25 cellular contexts compared by ENCODE assay signal in the genomic region with DNA sequence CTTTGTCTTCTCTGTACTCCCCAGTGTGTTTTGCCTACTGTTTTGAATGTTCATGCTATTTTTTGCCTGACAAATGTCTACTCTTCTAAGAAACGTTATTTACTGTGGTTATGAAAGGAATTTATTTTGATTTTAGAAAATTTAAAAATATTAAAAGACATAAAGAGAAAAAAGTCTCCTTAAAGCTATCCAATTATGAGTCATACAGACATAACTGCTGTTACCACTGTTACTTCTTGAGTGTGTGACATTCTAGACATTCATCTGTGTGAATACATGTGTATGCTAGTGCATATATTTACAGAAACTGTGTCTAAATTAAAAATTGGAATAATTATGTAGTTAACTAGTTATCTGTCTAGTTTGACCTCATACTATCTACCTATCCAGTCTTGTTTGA.
"Had no signal": no experiment of that assay in that cellular context is flagged by ENCODE, and none has a peak within 500 bp of the region (broad histone marks: within the 10 kb centered on the region; RNA-seq: fewer than 3 reads in every experiment).

No MANE protein-coding gene starts in this region.

- DNase-seq: activated CD4-positive, alpha-beta memory T cell treated with anti-CD3 and anti-CD28 coated beads, Interleukin-2, amount 10 ng/mL, durations not matched to agents 7 days and 5 days; activated CD4-positive, alpha-beta T cell treated with anti-CD3 and anti-CD28 coated beads, Interleukin-2, amount 10 ng/mL, durations not matched to agents 7 days and 5 days; activated CD4-positive, CD25-positive, alpha-beta regulatory T cell treated with anti-CD3 and anti-CD28 coated beads, Interleukin-2, amount 50 U/mL, for 72 hours; activated CD8-positive, alpha-beta memory T cell treated with anti-CD3 and anti-CD28 coated beads, Interleukin-2, amount 50 U/mL, for 48 hours; activated naive CD8-positive, alpha-beta T cell treated with anti-CD3 and anti-CD28 coated beads, Interleukin-2, amount 50 U/mL, for 24 hours; activated T-cell treated with anti-CD3 and anti-CD28 coated beads, Interleukin-2, amount 50 U/mL, for 48 hours; amygdala; central memory CD4-positive, alpha-beta T cell; effector CD4-positive, alpha-beta T cell; gastrocnemius medialis; left cardiac atrium; left ventricle myocardium superior; naive thymus-derived CD4-positive, alpha-beta T cell; right lobe of liver; stimulated activated CD4-positive, alpha-beta T cell treated with anti-CD3 and anti-CD28 coated beads, Interleukin-4, amount 100 ng/mL, for 24 hours; stomach; T-helper 2 cell; thyroid gland; upper lobe of left lung had no signal

- H3K4me3 ChIP-seq: breast epithelium, gastrocnemius medialis, hepatocyte, right lobe of liver, skin epidermis, stomach, thyroid gland, upper lobe of left lung, vagina had no signal

- H3K4me2 ChIP-seq: hepatocyte had no signal

- H3K27me3 ChIP-seq: breast epithelium, gastrocnemius medialis, hepatocyte, right lobe of liver, stomach, thyroid gland, upper lobe of left lung, vagina had no signal

- ATAC-seq: activated naive CD8-positive, alpha-beta T cell treated with anti-CD3 and anti-CD28 coated beads, Interleukin-2, amount 50 U/mL, for 24 hours; gastrocnemius medialis; left cardiac atrium; left ventricle myocardium superior; naive thymus-derived CD4-positive, alpha-beta T cell; right lobe of liver; stimulated activated effector memory CD8-positive, alpha-beta T cell treated with anti-CD3 and anti-CD28 coated beads, Interleukin-12 subunit alpha, Interleukin-12 subunit beta, amount 100 ng/mL, for 72 hours had no signal

- H3K4me1 ChIP-seq: breast epithelium, gastrocnemius medialis, right lobe of liver, stomach, thyroid gland, upper lobe of left lung, vagina had no signal

- H3K36me3 ChIP-seq: breast epithelium, gastrocnemius medialis, right lobe of liver, stomach, thyroid gland, upper lobe of left lung, vagina had no signal

- H2AFZ ChIP-seq: hepatocyte had no signal

- H3K9me3 ChIP-seq: breast epithelium, gastrocnemius medialis, right lobe of liver, stomach, thyroid gland, upper lobe of left lung, vagina had no signal

- H3K27ac ChIP-seq: breast epithelium, epithelial cell of prostate, gastrocnemius medialis, hepatocyte, right lobe of liver, skin epidermis, stomach, thyroid gland, upper lobe of left lung, vagina had no signal
